In genomic region chr5:159338143-159338542, GRCh38 we compare ENCODE assay signal across 17 cellular contexts. TPM values are rescaled to one million over a fixed set of nuclear protein-coding genes. Genes with fewer than 3 reads are reported as not detected.
A peak's percentile ranks its signal among the peaks of the same experiment; 100 is the strongest.
DNase-seq lines count a peak whose midpoint lies in the region; ATAC-seq and TF ChIP-seq lines count a peak whose summit lies in the region.
"Had no signal": no experiment of that assay in that cellular context is flagged by ENCODE, and none has a peak within 500 bp of the region (broad histone marks: within the 10 kb centered on the region; RNA-seq: fewer than 3 reads in every experiment).

No MANE protein-coding gene starts in this region.

- peaks cover 13% of the 10 kb centered on the region for H3K9me3 Mint-ChIP-seq in activated CD4-positive, alpha-beta T cell treated with anti-CD3 and anti-CD28 coated beads, Interleukin-2, amount 10 ng/mL, durations not matched to agents 7 days and 5 days

- H3K4me3 Mint-ChIP-seq in activated CD4-positive, alpha-beta T cell treated with anti-CD3 and anti-CD28 coated beads, Interleukin-2, amount 10 ng/mL, durations not matched to agents 7 days and 5 days = no peak overlapping the region

- no peak overlapping the region for H3K4me2 ChIP-seq in OCI-LY3 (ENCODE audit: low read length)
- H3K4me2 ChIP-seq in mammary epithelial cell (ENCODE audit: insufficient read depth, low read depth, low read length) = peak overlapping the region; percentile 52

- CTCF ChIA-PET in activated CD4-positive, alpha-beta T cell treated with anti-CD3 and anti-CD28 coated beads, Interleukin-2, amount 10 ng/mL, durations not matched to agents 7 days and 5 days (lab: Charles Lee) = no interaction called here
- CTCF ChIA-PET in mammary epithelial cell (lab: Charles Lee; ENCODE audit: low non-redundant PET) = no interaction called here

- H3K4me1 ChIP-seq in OCI-LY3 (ENCODE audit: low read length) (peaks cover 65% of the 10 kb centered on the region), mammary epithelial cell (ENCODE audit: insufficient read depth, low read length) (peaks cover 43% of the 10 kb centered on the region), neutrophil (ENCODE audit: control insufficient read depth in 1 of 2, insufficient read depth in 1 of 2, low read depth in 1 of 2, low read length in 1 of 2) (peaks cover 43 to 45% of the 10 kb centered on the region in 2 experiments)
- H3K4me1 ChIP-seq: colonic mucosa, pancreas had no signal

- H3K4me3 ChIP-seq in OCI-LY3 (ENCODE audit: low read length) (no peak overlapping the region), mammary epithelial cell (replicated peaks in 1 of 3; ENCODE audit: insufficient read depth in 1 of 3, low read depth in 2 of 3, low read length in 3 of 3) (no peak overlapping the region), neutrophil (ENCODE audit: low read depth in 1 of 2, low read length in 1 of 2) (no peak overlapping the region)
- H3K4me3 ChIP-seq: colonic mucosa, pancreas, thyroid gland had no signal

- DNase-seq in activated CD4-positive, alpha-beta T cell treated with anti-CD3 and anti-CD28 coated beads, Interleukin-2, amount 10 ng/mL, durations not matched to agents 7 days and 5 days = no peak
- DNase-seq in activated CD4-positive, alpha-beta T cell treated with anti-CD3 and anti-CD28 coated beads, Interleukin-2, amount 50 U/mL, for 48 hours = no peak
- DNase-seq in mammary epithelial cell (peak; percentile 12), SKM-1 (lab: John Stamatoyannopoulos, UW; ENCODE audit: unreplicated experiment) (no peak)
- DNase-seq: colonic mucosa, NCI-H1105, pancreas, T1000, thyroid gland had no signal

- H3K36me3 Mint-ChIP-seq in activated CD4-positive, alpha-beta T cell treated with anti-CD3 and anti-CD28 coated beads, Interleukin-2, amount 10 ng/mL, durations not matched to agents 7 days and 5 days (ENCODE audit: low read depth) = peaks cover 33% of the 10 kb centered on the region

- no peaks in the 10 kb centered on the region for H4K20me1 ChIP-seq in OCI-LY3 (ENCODE audit: insufficient read depth, low read length)
- H4K20me1 ChIP-seq in mammary epithelial cell (ENCODE audit: insufficient read depth, low read length) = no peaks in the 10 kb centered on the region

- ATAC-seq in GM18873 (IDR thresholded peaks at IDR 0.05; ENCODE audit: low FRiP score, unreplicated experiment) (no peak), HG02798 (IDR thresholded peaks at IDR 0.05; ENCODE audit: poor library complexity, unreplicated experiment) (no peak)
- ATAC-seq: pancreas had no signal

- H3K27ac Mint-ChIP-seq in activated CD4-positive, alpha-beta T cell treated with anti-CD3 and anti-CD28 coated beads, Interleukin-2, amount 10 ng/mL, durations not matched to agents 7 days and 5 days = peak overlapping the region; percentile 92

- H3K27ac ChIP-seq in OCI-LY3 (ENCODE audit: low read length) = peak overlapping the region; percentile 27
- H3K27ac ChIP-seq in mammary epithelial cell (ENCODE audit: insufficient read depth, low read depth, low read length) = peak overlapping the region; percentile 70
- peak overlapping the region; percentile 65 for H3K27ac ChIP-seq in neutrophil
- H3K27ac ChIP-seq: colonic mucosa, pancreas, thyroid gland had no signal

- no peaks in the 10 kb centered on the region for H3K27me3 Mint-ChIP-seq in activated CD4-positive, alpha-beta T cell treated with anti-CD3 and anti-CD28 coated beads, Interleukin-2, amount 10 ng/mL, durations not matched to agents 7 days and 5 days

- in situ Hi-C loops in mammary epithelial cell (cut with MboI; ENCODE audit: low sequenced_read_pairs in 2 of 2) = loop anchor here in 1 of 2 donors (25.0 kb wide), 1 partner anchor 649 kb away; no protein-coding TSS in a partner anchor

- H3K79me2 ChIP-seq in OCI-LY3 (ENCODE audit: low read length) (peaks cover 23% of the 10 kb centered on the region), mammary epithelial cell (ENCODE audit: insufficient read depth, low read length) (no peaks in the 10 kb centered on the region)

- H3K9me3 ChIP-seq in OCI-LY3 (ENCODE audit: insufficient read depth, low read length) (no peaks in the 10 kb centered on the region), mammary epithelial cell (replicated peaks; ENCODE audit: insufficient read depth, low read length) (no peaks in the 10 kb centered on the region), neutrophil (no peaks in the 10 kb centered on the region)
- H3K9me3 ChIP-seq: colonic mucosa, pancreas, thyroid gland had no signal

- no peak overlapping the region for H2AFZ ChIP-seq in OCI-LY3 (ENCODE audit: low read depth, low read length)
- no peak overlapping the region for H2AFZ ChIP-seq in mammary epithelial cell (ENCODE audit: low read depth, low read length)

- POLR2A ChIA-PET in activated CD4-positive, alpha-beta T cell treated with anti-CD3 and anti-CD28 coated beads, Interleukin-2, amount 10 ng/mL, durations not matched to agents 7 days and 5 days (lab: Charles Lee) = interaction anchor here (0.6 to 1.1 kb wide), 2 partner anchors 74 to 153 kb away, joined by 4 read pairs; no protein-coding TSS in a partner anchor

- peaks cover 68% of the 10 kb centered on the region for H3K36me3 ChIP-seq in OCI-LY3 (replicated peaks; ENCODE audit: low read depth, low read length)
- H3K36me3 ChIP-seq in mammary epithelial cell (ENCODE audit: insufficient read depth, low read length) = no peaks in the 10 kb centered on the region
- H3K36me3 ChIP-seq in neutrophil = no peaks in the 10 kb centered on the region
- H3K36me3 ChIP-seq: colonic mucosa, pancreas, thyroid gland had no signal

- BruUV-seq in mammary epithelial cell (replicated peaks; lab: Mats Ljungman, UMichigan) = TSS peak; percentile 86

- H3K27me3 ChIP-seq in OCI-LY3 (ENCODE audit: low read depth, low read length) (no peaks in the 10 kb centered on the region), mammary epithelial cell (ENCODE audit: insufficient read depth, low read length) (no peaks in the 10 kb centered on the region), neutrophil (peaks cover 2% of the 10 kb centered on the region)
- H3K27me3 ChIP-seq: colonic mucosa, pancreas, thyroid gland had no signal

- H3K9ac ChIP-seq in OCI-LY3 (ENCODE audit: low read length) (no peak overlapping the region), mammary epithelial cell (ENCODE audit: insufficient read depth, low read length) (no peak overlapping the region)

- H3K4me1 Mint-ChIP-seq in activated CD4-positive, alpha-beta T cell treated with anti-CD3 and anti-CD28 coated beads, Interleukin-2, amount 10 ng/mL, durations not matched to agents 7 days and 5 days = peaks cover 68% of the 10 kb centered on the region

- TF ChIP-seq CTCF in OCI-LY3 (IDR thresholded peaks at IDR 0.05; ENCODE audit: low read depth, low read length) (no peak), mammary epithelial cell (conservative IDR thresholded peaks at IDR 0.05 in 1 of 2, IDR thresholded peaks at IDR 0.05 in 1 of 2; ENCODE audit: extremely low read depth in 1 of 2, insufficient read depth in 1 of 2, low read depth in 1 of 2, low read length in 2 of 2) (no peak), neutrophil (IDR thresholded peaks at IDR 0.05) (no peak)

- dilution Hi-C loops in mammary epithelial cell (cut with HindIII; ENCODE audit: low sequenced_read_pairs) = no loop called here

- intact Hi-C loops in mammary epithelial cell (cut with micrococcal nuclease) = loop anchor here (10.0 kb wide), 1 partner anchor 347 kb away; no protein-coding TSS in a partner anchor

RNA-seq across cellular contexts. Expression of gene IL12B, which starts 7.9 kb away (rescaled TPM):
- not detected for total RNA-seq in activated CD4-positive, alpha-beta T cell treated with anti-CD3 and anti-CD28 coated beads, Interleukin-2, amount 10 ng/mL, durations not matched to agents 7 days and 5 days
- not detected for total RNA-seq in mammary epithelial cell
- not detected for polyA plus RNA-seq in mammary epithelial cell
- not detected for polyA minus RNA-seq in mammary epithelial cell
- total RNA-seq: A673, colonic mucosa, HT-29, lung microvascular endothelial cell, pancreas, thyroid gland had no signal
- polyA plus RNA-seq: adipose tissue, pancreas had no signal
